Comparison of ENCODE assay signal across 15 cellular contexts in the genomic region with DNA sequence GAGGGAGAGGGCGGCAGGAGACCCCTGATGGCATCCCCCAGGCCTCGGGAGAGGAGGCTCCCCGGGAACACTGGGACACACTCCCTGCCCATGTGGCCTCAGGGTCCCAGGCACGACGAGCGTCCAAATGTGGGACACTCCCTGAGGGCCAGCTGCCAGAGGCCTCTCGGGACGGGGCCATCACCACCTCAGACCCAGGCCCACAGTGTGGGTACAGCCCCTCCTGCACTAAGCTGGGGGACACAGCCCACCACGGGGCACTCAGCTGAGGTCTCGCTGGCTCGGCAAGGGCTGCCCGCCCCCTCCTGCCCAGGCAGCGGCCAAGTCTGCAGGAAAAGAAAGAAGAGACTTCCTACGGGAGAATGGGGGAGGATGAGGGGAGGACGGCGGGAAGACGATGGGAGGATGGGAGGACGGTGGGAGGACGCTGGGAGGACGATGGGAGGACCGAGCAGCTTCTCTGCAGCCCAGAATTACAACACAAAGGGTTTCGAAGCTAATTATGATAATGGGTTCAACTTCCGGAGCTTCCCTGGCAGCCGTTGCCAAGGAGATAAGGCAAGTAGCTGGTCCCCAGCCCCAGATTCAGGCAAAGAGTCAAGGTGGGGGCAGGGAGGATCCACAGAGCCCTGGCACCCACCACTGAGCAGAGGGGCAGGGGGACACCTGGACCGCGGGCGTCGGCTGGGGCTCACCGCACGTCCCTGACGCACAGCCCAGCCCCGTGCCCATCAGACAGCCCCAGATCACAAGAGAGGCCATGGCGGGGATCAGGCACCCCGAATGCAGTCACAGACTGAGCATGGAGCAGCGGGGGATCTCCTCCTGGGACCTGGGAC. TPM values are rescaled to one million over a fixed set of nuclear protein-coding genes. Genes with fewer than 3 reads are reported as not detected.
DNase-seq lines count a peak whose midpoint lies in the region; ATAC-seq and TF ChIP-seq lines count a peak whose summit lies in the region.
"Had no signal": no experiment of that assay in that cellular context is flagged by ENCODE, and none has a peak within 500 bp of the region (broad histone marks: within the 10 kb centered on the region; RNA-seq: fewer than 3 reads in every experiment).

No MANE protein-coding gene starts in this region.

- H3K27me3 Mint-ChIP-seq in endodermal cell (ENCODE audit: insufficient read depth) (no peaks in the 10 kb centered on the region), T-helper 17 cell (peaks cover 15% of the 10 kb centered on the region)

- H3K27ac ChIP-seq in left ventricle myocardium inferior (replicated peaks) (no peak overlapping the region), endodermal cell (ENCODE audit: low read depth, low read length) (peak overlapping the region; percentile 89)
- H3K27ac ChIP-seq: esophagus muscularis mucosa, pancreas had no signal

- peak overlapping the region; percentile 56 for H3K4me3 ChIP-seq in left ventricle myocardium inferior
- H3K4me3 ChIP-seq in endodermal cell (ENCODE audit: low read length), result no peak overlapping the region
- H3K4me3 ChIP-seq: pancreas had no signal

- no peaks in the 10 kb centered on the region for H3K36me3 ChIP-seq in left ventricle myocardium inferior
- no peaks in the 10 kb centered on the region for H3K36me3 ChIP-seq in endodermal cell (ENCODE audit: control insufficient read depth, insufficient read depth, low read length)
- H3K36me3 ChIP-seq: esophagus muscularis mucosa, pancreas had no signal

- H3K27me3 ChIP-seq in left ventricle myocardium inferior (ENCODE audit: low read depth), result peaks cover 77% of the 10 kb centered on the region
- H3K27me3 ChIP-seq in endodermal cell (ENCODE audit: control insufficient read depth, insufficient read depth, low read length, poor library complexity, severe bottlenecking), result no peaks in the 10 kb centered on the region

- H3K4me3 Mint-ChIP-seq in endodermal cell, result no peak overlapping the region
- H3K4me3 Mint-ChIP-seq in T-helper 17 cell, result no peak overlapping the region

- DNase-seq in left ventricle myocardium inferior (no peak), left cardiac atrium (no peak), NCI-H526 treated with DMSO at 0.1 percent for 48 hours (lab: John Stamatoyannopoulos, UW) (peak; percentile 27), endodermal cell (no peak), T-helper 17 cell (no peak), NCI-H2196 treated with DMSO at 0.1 percent for 48 hours (lab: John Stamatoyannopoulos, UW; ENCODE audit: unreplicated experiment) (no peak), omental fat pad (ENCODE audit: low spot score) (no peak), HuH-7 (ENCODE audit: low spot score) (no peak)
- DNase-seq: DND-41, GOT3, pancreas had no signal

- H3K9ac ChIP-seq in endodermal cell (ENCODE audit: extremely low read depth, low read length, poor library complexity, severe bottlenecking), result no peak overlapping the region

- no peaks in the 10 kb centered on the region for H3K9me3 Mint-ChIP-seq in endodermal cell
- H3K9me3 Mint-ChIP-seq: activated naive CD4-positive, alpha-beta T cell treated with anti-CD3 and anti-CD28 coated beads, Interleukin-2, amount 50 U/mL, for 24 hours had no signal

- no peak for TF ChIP-seq CTCF in left ventricle myocardium inferior (IDR thresholded peaks at IDR 0.05; ENCODE audit: borderline replicate concordance)
- no peak for TF ChIP-seq CTCF in endodermal cell (conservative IDR thresholded peaks at IDR 0.05)
- TF ChIP-seq CTCF in omental fat pad (IDR thresholded peaks at IDR 0.05), result no peak

- intact Hi-C loops in left ventricle myocardium inferior (cut with micrococcal nuclease), result no loop called here
- intact Hi-C loops in left cardiac atrium (cut with DNase I), result no loop called here

- H3K9me3 ChIP-seq in left ventricle myocardium inferior (replicated peaks) (no peaks in the 10 kb centered on the region), endodermal cell (ENCODE audit: control insufficient read depth, low read length) (no peaks in the 10 kb centered on the region), T-helper 17 cell (ENCODE audit: control insufficient read depth, low read length, poor library complexity, severe bottlenecking) (no peaks in the 10 kb centered on the region)
- H3K9me3 ChIP-seq: esophagus muscularis mucosa, pancreas had no signal

- 55 to 70% methylated on average over 26 to 35 of the region's 35 CpGs for WGBS in endodermal cell (ENCODE audit: insufficient coverage in 1 of 2, insufficient read length in 1 of 2), 2 experiments

- no peak for ATAC-seq in left cardiac atrium
- ATAC-seq in T-helper 17 cell, result no peak
- no peak for ATAC-seq in omental fat pad (ENCODE audit: low FRiP score)

- H3K4me1 Mint-ChIP-seq in endodermal cell, result no peaks in the 10 kb centered on the region
- H3K4me1 Mint-ChIP-seq in T-helper 17 cell, result peaks cover 2% of the 10 kb centered on the region

- H3K4me1 ChIP-seq in left ventricle myocardium inferior (peaks cover 48% of the 10 kb centered on the region), endodermal cell (ENCODE audit: control insufficient read depth, insufficient read depth, low read length) (no peaks in the 10 kb centered on the region)
- H3K4me1 ChIP-seq: pancreas had no signal

- H3K27ac Mint-ChIP-seq in endodermal cell (no peak overlapping the region), T-helper 17 cell (no peak overlapping the region)
- H3K27ac Mint-ChIP-seq: activated naive CD4-positive, alpha-beta T cell treated with anti-CD3 and anti-CD28 coated beads, Interleukin-2, amount 50 U/mL, for 24 hours had no signal

- no peaks in the 10 kb centered on the region for H3K36me3 Mint-ChIP-seq in endodermal cell (ENCODE audit: low read depth)
- H3K36me3 Mint-ChIP-seq in T-helper 17 cell (ENCODE audit: low read depth), result no peaks in the 10 kb centered on the region
- H3K36me3 Mint-ChIP-seq: activated naive CD4-positive, alpha-beta T cell treated with anti-CD3 and anti-CD28 coated beads, Interleukin-2, amount 50 U/mL, for 24 hours had no signal

RNA-seq across cellular contexts. Expression of gene KCNQ2, which starts 17.5 kb away (rescaled TPM):
- total RNA-seq in left ventricle myocardium inferior (2.3 TPM), left cardiac atrium (1 to 10 TPM in 1 of 2 donors, under 1 TPM in 1; 0.91 to 2.0 TPM), endodermal cell (10 to 100 TPM; 36.4 to 62.8 TPM), T-helper 17 cell (not detected), omental fat pad (not detected)
- polyA plus RNA-seq in endodermal cell (2013, experiment 1 of 2), result 111 TPM
- polyA plus RNA-seq in endodermal cell (2013, experiment 2 of 2), result 96.8 TPM
- total RNA-seq: activated CD8-positive, alpha-beta memory T cell treated with anti-CD3 and anti-CD28 coated beads for 36 hours; lung microvascular endothelial cell had no signal

RNA-seq across cellular contexts. Expression of gene EEF1A2, which starts 43.9 kb away (rescaled TPM):
- total RNA-seq in left ventricle myocardium inferior (1,286 TPM), left cardiac atrium (100 to 1,000 TPM; 656 to 679 TPM), endodermal cell (10 to 100 TPM; 12.1 to 22.6 TPM), T-helper 17 cell (under 1 TPM; 0.47 to 0.99 TPM), omental fat pad (1 to 10 TPM in 3 of 4 donors, not detected in 1; 2.1 to 4.7 (median 2.8) TPM)
- polyA plus RNA-seq in endodermal cell (2013, experiment 1 of 2), result 24.7 TPM
- 18.3 TPM for polyA plus RNA-seq in endodermal cell (2013, experiment 2 of 2)

Comparison
In these comparisons a context has a peak if more than half of its experiments do, and no peak if none do; other contexts are left out.
1. RNA of gene KCNQ2, which starts 17.5 kb away (total RNA-seq): 36.4 to 62.8 TPM in endodermal cell; 2.3 TPM in left ventricle myocardium inferior (single experiment), 0.91 to 2.0 TPM in left cardiac atrium, not detected in T-helper 17 cell and not detected in omental fat pad; every median in the first group is over 10 times any median in the second.
2. RNA of gene EEF1A2, which starts 43.9 kb away (total RNA-seq): 1,286 TPM in left ventricle myocardium inferior (single experiment) and 656 to 679 TPM in left cardiac atrium; 12.1 to 22.6 TPM in endodermal cell, 2.1 to 4.7 TPM in omental fat pad and 0.47 to 0.99 TPM in T-helper 17 cell; every median in the first group is over 10 times any median in the second.